Comparison of ENCODE assay signal across 1 cellular context in genomic region chr1:1125945-1126344, GRCh38.
TF ChIP-seq lines count a peak whose summit lies in the region.

No MANE protein-coding gene starts in this region.

TF ChIP-seq in HepG2, 621 proteins besides CTCF, POLR2A, EP300 and RAD21:
- no peak for TF ChIP-seq DPF2 (CRISPR knock-in tag; IDR thresholded peaks at IDR 0.05; ENCODE audit: borderline replicate concordance, low read depth)
- no peak for TF ChIP-seq HDAC6 (IDR thresholded peaks at IDR 0.05; ENCODE audit: low read depth, low read length)
- TF ChIP-seq ZNF883 (CRISPR knock-in tag; IDR thresholded peaks at IDR 0.05; ENCODE audit: not compliant biosample characterization): no peak
- TF ChIP-seq ZNF44 (CRISPR knock-in tag; IDR thresholded peaks at IDR 0.05): no peak
- no peak for TF ChIP-seq SIN3B (IDR thresholded peaks at IDR 0.05; ENCODE audit: low read length)
- TF ChIP-seq ZNF432 (CRISPR knock-in tag; IDR thresholded peaks at IDR 0.05; ENCODE audit: borderline replicate concordance): no peak
